Comparison of ENCODE assay signal across 1 cellular context in the genomic region with DNA sequence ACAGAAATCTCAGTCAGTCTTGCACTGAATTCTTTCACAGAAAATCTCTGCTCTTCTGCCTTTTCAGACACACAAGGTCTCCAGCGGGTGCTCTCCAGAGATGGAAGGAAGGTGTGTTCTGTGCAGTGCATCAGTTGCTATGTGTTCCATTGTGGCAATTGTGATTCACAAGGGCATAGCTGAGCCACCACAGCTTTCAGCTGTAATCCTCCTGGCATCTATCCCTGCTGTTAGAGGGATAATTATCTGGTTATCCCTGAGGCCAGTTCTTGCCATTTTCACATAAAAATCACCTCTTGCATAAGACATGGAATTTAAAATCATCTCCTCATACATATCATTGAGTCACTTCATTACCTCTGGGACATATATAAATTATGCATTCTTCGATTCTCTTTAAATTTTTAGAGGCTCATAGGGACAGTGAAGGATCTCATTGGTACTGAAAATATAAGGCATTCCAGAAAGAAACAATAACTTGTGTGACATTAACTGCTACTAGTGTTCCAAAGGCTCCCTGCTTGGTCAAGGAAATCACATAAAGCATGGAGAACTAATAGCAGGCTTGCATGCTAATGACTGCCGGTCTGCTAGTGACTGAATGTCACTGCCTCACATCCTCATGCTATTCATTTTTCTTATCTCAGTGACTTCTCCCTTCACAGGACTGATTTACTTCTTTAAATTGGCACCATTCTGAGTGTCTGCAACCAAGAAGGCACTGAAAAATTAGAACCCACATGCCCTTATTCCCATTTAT.
TF ChIP-seq lines count a peak whose summit lies in the region.

No MANE protein-coding gene starts in this region.

TF ChIP-seq in neural cell, 6 proteins besides CTCF, POLR2A, EP300 and RAD21:
- TF ChIP-seq, protein P1, sequence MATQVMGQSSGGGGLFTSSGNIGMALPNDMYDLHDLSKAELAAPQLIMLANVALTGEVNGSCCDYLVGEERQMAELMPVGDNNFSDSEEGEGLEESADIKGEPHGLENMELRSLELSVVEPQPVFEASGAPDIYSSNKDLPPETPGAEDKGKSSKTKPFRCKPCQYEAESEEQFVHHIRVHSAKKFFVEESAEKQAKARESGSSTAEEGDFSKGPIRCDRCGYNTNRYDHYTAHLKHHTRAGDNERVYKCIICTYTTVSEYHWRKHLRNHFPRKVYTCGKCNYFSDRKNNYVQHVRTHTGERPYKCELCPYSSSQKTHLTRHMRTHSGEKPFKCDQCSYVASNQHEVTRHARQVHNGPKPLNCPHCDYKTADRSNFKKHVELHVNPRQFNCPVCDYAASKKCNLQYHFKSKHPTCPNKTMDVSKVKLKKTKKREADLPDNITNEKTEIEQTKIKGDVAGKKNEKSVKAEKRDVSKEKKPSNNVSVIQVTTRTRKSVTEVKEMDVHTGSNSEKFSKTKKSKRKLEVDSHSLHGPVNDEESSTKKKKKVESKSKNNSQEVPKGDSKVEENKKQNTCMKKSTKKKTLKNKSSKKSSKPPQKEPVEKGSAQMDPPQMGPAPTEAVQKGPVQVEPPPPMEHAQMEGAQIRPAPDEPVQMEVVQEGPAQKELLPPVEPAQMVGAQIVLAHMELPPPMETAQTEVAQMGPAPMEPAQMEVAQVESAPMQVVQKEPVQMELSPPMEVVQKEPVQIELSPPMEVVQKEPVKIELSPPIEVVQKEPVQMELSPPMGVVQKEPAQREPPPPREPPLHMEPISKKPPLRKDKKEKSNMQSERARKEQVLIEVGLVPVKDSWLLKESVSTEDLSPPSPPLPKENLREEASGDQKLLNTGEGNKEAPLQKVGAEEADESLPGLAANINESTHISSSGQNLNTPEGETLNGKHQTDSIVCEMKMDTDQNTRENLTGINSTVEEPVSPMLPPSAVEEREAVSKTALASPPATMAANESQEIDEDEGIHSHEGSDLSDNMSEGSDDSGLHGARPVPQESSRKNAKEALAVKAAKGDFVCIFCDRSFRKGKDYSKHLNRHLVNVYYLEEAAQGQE (IDR thresholded peaks at IDR 0.05; ENCODE audit: borderline replicate concordance) = peak; percentile 8
- TF ChIP-seq POLR2AphosphoS5 (IDR thresholded peaks at IDR 0.05) (peak; percentile 9), MXI1 (conservative IDR thresholded peaks at IDR 0.05; ENCODE audit: poor library complexity, severe bottlenecking) (no peak), EZH2 (IDR thresholded peaks at IDR 0.05; ENCODE audit: borderline replicate concordance, insufficient read depth, low read length, poor library complexity, severe bottlenecking) (no peak)
TF ChIP-seq in neural cell: peak in this region for 2.
